Comparison of ENCODE assay signal across 25 cellular contexts in the genomic region with DNA sequence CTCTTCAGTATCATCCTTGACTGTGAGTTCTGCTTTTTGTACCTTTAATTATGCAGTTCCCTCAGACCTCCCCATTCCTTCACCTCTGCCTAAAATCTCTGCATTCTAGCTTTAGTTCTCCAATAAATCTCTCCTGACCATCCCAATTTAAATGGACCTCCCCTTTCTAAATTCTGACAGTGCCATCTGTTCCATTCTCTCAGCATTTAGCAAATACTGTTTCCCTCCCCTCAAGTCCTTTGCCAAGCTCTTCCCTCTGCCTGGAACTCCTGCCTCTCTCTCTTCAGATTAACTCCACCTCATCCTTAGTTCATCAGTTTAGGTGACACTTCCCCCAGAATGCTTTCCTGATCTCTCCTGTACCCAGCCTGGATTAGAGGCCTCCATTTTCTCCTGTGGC.
"Had no signal": no experiment of that assay in that cellular context is flagged by ENCODE, and none has a peak within 500 bp of the region (broad histone marks: within the 10 kb centered on the region; RNA-seq: fewer than 3 reads in every experiment).

No MANE protein-coding gene starts in this region.

- H3K36me3 ChIP-seq: heart right ventricle, neutrophil, ovary, tibial artery had no signal

- H3K27me3 Mint-ChIP-seq: activated CD4-positive, alpha-beta memory T cell treated with anti-CD3 and anti-CD28 coated beads for 36 hours; memory B cell had no signal

- H3K9me3 Mint-ChIP-seq: activated CD4-positive, alpha-beta memory T cell treated with anti-CD3 and anti-CD28 coated beads for 36 hours; activated naive CD4-positive, alpha-beta T cell treated with anti-CD3 and anti-CD28 coated beads for 36 hours; activated T-cell treated with anti-CD3 and anti-CD28 coated beads, Interleukin-2, amount 50 U/mL, for 72 hours; brain; memory B cell; nephron had no signal

- H3K4me3 ChIP-seq: heart right ventricle, ovary, psoas muscle, tibial artery had no signal

- H3K9me3 ChIP-seq: heart right ventricle, neutrophil, ovary, psoas muscle, tibial artery had no signal

- H3K27ac ChIP-seq: heart right ventricle, neutrophil, ovary, psoas muscle, tibial artery had no signal

- DNase-seq: activated CD4-positive, alpha-beta memory T cell treated with anti-CD3 and anti-CD28 coated beads for 36 hours; activated CD4-positive, alpha-beta T cell treated with anti-CD3 and anti-CD28 coated beads for 48 hours; activated CD4-positive, CD25-positive, alpha-beta regulatory T cell; activated effector memory CD4-positive, alpha-beta T cell treated with Interleukin-2 at 50 U/mL for 16 hours; activated naive CD4-positive, alpha-beta T cell treated with anti-CD3 and anti-CD28 coated beads for 36 hours; activated T-cell treated with anti-CD3 and anti-CD28 coated beads, Interleukin-2, amount 50 U/mL, for 72 hours; aorta; dermis blood vessel endothelial cell; effector CD8-positive, alpha-beta T cell; erythroblast; foreskin fibroblast; heart right ventricle; islet precursor cell; left colon; ovary; psoas muscle; right cardiac atrium; stimulated activated CD4-positive, alpha-beta T cell treated with anti-CD3 and anti-CD28 coated beads, Interleukin-4, amount 100 ng/mL, for 24 hours; stimulated activated naive CD8-positive, alpha-beta T cell treated with anti-CD3 and anti-CD28 coated beads, Interleukin-15, Interleukin-2, amounts not matched to agents 100 U/mL and 50 U/mL, for 24 hours; substantia nigra; tibial artery had no signal

- H3K27me3 ChIP-seq: heart right ventricle, neutrophil, ovary, tibial artery had no signal

- H3K4me3 Mint-ChIP-seq: activated CD4-positive, alpha-beta memory T cell treated with anti-CD3 and anti-CD28 coated beads for 36 hours; activated naive CD4-positive, alpha-beta T cell treated with anti-CD3 and anti-CD28 coated beads for 36 hours; activated T-cell treated with anti-CD3 and anti-CD28 coated beads, Interleukin-2, amount 50 U/mL, for 72 hours; brain; memory B cell; nephron had no signal

- H3K36me3 Mint-ChIP-seq: activated CD4-positive, alpha-beta memory T cell treated with anti-CD3 and anti-CD28 coated beads for 36 hours; brain; memory B cell had no signal

- H3K27ac Mint-ChIP-seq: activated CD4-positive, alpha-beta memory T cell treated with anti-CD3 and anti-CD28 coated beads for 36 hours; activated naive CD4-positive, alpha-beta T cell treated with anti-CD3 and anti-CD28 coated beads for 36 hours; activated T-cell treated with anti-CD3 and anti-CD28 coated beads, Interleukin-2, amount 50 U/mL, for 72 hours; brain; memory B cell; nephron had no signal

- H3K4me1 ChIP-seq: psoas muscle, tibial artery had no signal

- H3K4me1 Mint-ChIP-seq: brain, nephron had no signal

- ATAC-seq: activated T-cell treated with anti-CD3 and anti-CD28 coated beads, Interleukin-2, amount 50 U/mL, for 72 hours; heart right ventricle; left colon; psoas muscle; right cardiac atrium; stimulated activated naive CD8-positive, alpha-beta T cell treated with anti-CD3 and anti-CD28 coated beads, Interleukin-15, Interleukin-2, amounts not matched to agents 100 U/mL and 50 U/mL, for 24 hours had no signal
